Comparison of ENCODE assay signal across 9 cellular contexts in the genomic region with DNA sequence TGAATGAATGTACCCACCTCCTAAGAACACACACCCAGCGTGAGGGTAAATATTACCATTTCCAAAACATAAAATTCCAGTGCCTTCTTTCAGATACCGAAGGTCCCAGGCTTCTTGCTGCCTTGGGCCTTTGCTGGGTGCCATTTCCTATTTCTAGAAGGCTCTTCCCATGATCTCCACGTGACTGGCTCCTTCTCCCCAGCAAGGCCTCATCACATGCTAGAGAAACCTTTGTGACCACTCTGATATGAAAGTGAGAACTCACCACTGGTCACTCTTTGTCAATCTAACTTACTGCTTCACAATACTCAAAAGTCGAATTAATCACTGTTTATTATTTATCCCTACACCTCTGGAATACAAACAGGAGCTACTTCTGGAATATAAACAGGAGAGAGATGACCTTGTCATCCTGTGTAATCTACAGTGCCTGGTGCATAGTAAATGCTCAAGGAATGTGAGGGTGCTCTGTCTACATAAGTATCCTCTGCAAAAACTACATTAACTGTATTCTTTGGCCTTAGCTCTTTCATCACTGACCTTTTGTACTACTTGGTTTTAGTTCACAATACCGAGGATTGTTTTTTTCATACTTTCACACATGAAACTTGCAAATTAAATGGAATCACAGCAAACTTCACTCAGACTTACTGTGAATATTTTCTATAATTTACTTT. TPM values are rescaled to one million over a fixed set of nuclear protein-coding genes. Genes with fewer than 3 reads are reported as not detected.
DNase-seq lines count a peak whose midpoint lies in the region; ATAC-seq, FAIRE-seq and TF ChIP-seq lines count a peak whose summit lies in the region.
"Had no signal": no experiment of that assay in that cellular context is flagged by ENCODE, and none has a peak within 500 bp of the region (broad histone marks: within the 10 kb centered on the region; RNA-seq: fewer than 3 reads in every experiment).

No MANE protein-coding gene starts in this region.

- peaks cover 8% of the 10 kb centered on the region for H3K9me3 Mint-ChIP-seq in mesothelial cell of epicardium

- in situ Hi-C loops in K562 (cut with MboI): loop anchor here (25.0 kb wide), 1 partner anchor 1576 kb away; no protein-coding TSS in a partner anchor

- H3K27me3 ChIP-seq in HCT116 (ENCODE audit: insufficient read depth, low read length) (no peaks in the 10 kb centered on the region), K562 (ENCODE audit: control insufficient read depth in 2 of 2, insufficient read depth in 2 of 2, low read length in 2 of 2) (no peaks in the 10 kb centered on the region)

- H3K4me2 ChIP-seq in HCT116 (ENCODE audit: low read length) (peak overlapping the region; percentile 86), K562 (ENCODE audit: insufficient read depth, low read length) (peak overlapping the region; percentile 75)

- H3K9me3 ChIP-seq in HCT116 (ENCODE audit: control insufficient read depth in 1 of 2, insufficient read depth in 1 of 2, low read depth in 1 of 2, low read length in 2 of 2): no peaks in the 10 kb centered on the region
- H3K9me3 ChIP-seq in K562 (replicated peaks; ENCODE audit: control insufficient read depth, insufficient read depth, low read depth, low read length): no peaks in the 10 kb centered on the region

- no peak overlapping the region for H3K27ac ChIP-seq in HCT116 (ENCODE audit: low read depth, low read length)
- H3K27ac ChIP-seq in K562 (ENCODE audit: extremely low read depth, low read depth, low read length): peak overlapping the region; percentile 61

- no peaks in the 10 kb centered on the region for H3K9me1 ChIP-seq in K562 (ENCODE audit: control insufficient read depth, insufficient read depth, low read length)

- TF ChIP-seq CTCF in HCT116 (IDR thresholded peaks at IDR 0.05 in 2 of 3, conservative IDR thresholded peaks at IDR 0.05 in 1 of 3; ENCODE audit: borderline replicate concordance in 1 of 3, insufficient read depth in 1 of 3, low read depth in 2 of 3, low read length in 2 of 3) (no peak), K562 (IDR thresholded peaks at IDR 0.05 in 2 of 3, conservative IDR thresholded peaks at IDR 0.05 in 1 of 3; ENCODE audit: insufficient read depth in 2 of 3, low read depth in 1 of 3, low read length in 3 of 3) (no peak), mesothelial cell of epicardium (IDR thresholded peaks at IDR 0.05; ENCODE audit: unreplicated experiment) (no peak)

- no peak for TF ChIP-seq RAD21 in HCT116 (IDR thresholded peaks at IDR 0.05; ENCODE audit: low read depth)
- TF ChIP-seq RAD21 in K562 (CRISPR knock-in tag; conservative IDR thresholded peaks at IDR 0.05 in 1 of 2, IDR thresholded peaks at IDR 0.05 in 1 of 2): no peak

- H2AFZ ChIP-seq in HCT116 (ENCODE audit: low read depth, low read length, poor library complexity, severe bottlenecking) (no peak overlapping the region), K562 (ENCODE audit: low read depth, low read length) (peak overlapping the region; percentile 36)

- H3K4me3 ChIP-seq in HCT116 (replicated peaks in 1 of 2; ENCODE audit: low read depth in 1 of 2, low read length in 2 of 2): no peak overlapping the region
- peak overlapping the region; percentile 77 for H3K4me3 ChIP-seq in K562

- RAD21 ChIA-PET in HCT116 (lab: Charles Lee; ENCODE audit: low non-redundant PET in 1 of 2, low total read pairs in 2 of 2, uncharacterized antibody in 2 of 2, unreplicated experiment in 2 of 2): no interaction called here

- H3K79me2 ChIP-seq in HCT116 (ENCODE audit: insufficient read depth, low read length) (peaks cover 55% of the 10 kb centered on the region), K562 (ENCODE audit: control insufficient read depth, insufficient read depth, low read length) (peaks cover 64% of the 10 kb centered on the region)

- H3K36me3 ChIP-seq in HCT116 (ENCODE audit: control insufficient read depth in 1 of 2, insufficient read depth in 2 of 2, low read length in 2 of 2): no peaks in the 10 kb centered on the region
- peaks cover 7% of the 10 kb centered on the region; the same call in 2 of the 3 replicates for H3K36me3 ChIP-seq in K562 (ENCODE audit: control insufficient read depth, insufficient read depth, low read length)

- H3K27ac Mint-ChIP-seq in mesothelial cell of epicardium: peak overlapping the region; percentile 75

- CTCF ChIA-PET in HCT116 (lab: Charles Lee) (no interaction called here), K562 (lab: Yijun Ruan, JAX; ENCODE audit: low intra/inter-chr PET ratio) (no interaction called here)

- H4K20me1 ChIP-seq in HCT116 (ENCODE audit: insufficient read depth) (no peaks in the 10 kb centered on the region; the same call in 1 of the 2 replicates), K562 (replicated peaks; ENCODE audit: control insufficient read depth, insufficient read depth, low read length) (no peaks in the 10 kb centered on the region; the same call in 1 of the 2 replicates)

- FAIRE-seq in K562 (lab: Jason Lieb, UNC): peak; percentile 15
- no peak for FAIRE-seq in HTR-8/SVneo (lab: Jason Lieb, UNC)

- H3K9ac ChIP-seq in HCT116 (ENCODE audit: low read length) (no peak overlapping the region), K562 (ENCODE audit: insufficient read depth in 1 of 2, low read depth in 2 of 2, low read length in 2 of 2) (peak overlapping the region; percentile 30 to 73; a peak in 3 of 4 replicates)

- peaks cover 6 to 18% of the 10 kb centered on the region in 2 experiments for H3K4me1 ChIP-seq in HCT116 (ENCODE audit: control insufficient read depth in 1 of 2, insufficient read depth in 2 of 2, low read length in 2 of 2)
- H3K4me1 ChIP-seq in K562 (replicated peaks in 1 of 2; ENCODE audit: control insufficient read depth in 2 of 2, insufficient read depth in 2 of 2, low read length in 2 of 2): peaks cover 0 to 14% of the 10 kb centered on the region in 2 experiments; a peak in 3 of 5 replicates

- POLR2A ChIA-PET in HCT116 (lab: Charles Lee): no interaction called here
- POLR2A ChIA-PET in K562 (lab: Yijun Ruan, JAX): no interaction called here

- H3K36me3 Mint-ChIP-seq in mesothelial cell of epicardium: peaks cover 20% of the 10 kb centered on the region

- H3K4me1 Mint-ChIP-seq in mesothelial cell of epicardium: peaks cover 30% of the 10 kb centered on the region

- no TSS peak for BruUV-seq in HCT116 (replicated peaks; lab: Mats Ljungman, UMichigan)
- BruUV-seq in K562 (replicated peaks; lab: Mats Ljungman, UMichigan): no TSS peak

- DNase-seq in AML-193 (lab: John Stamatoyannopoulos, UW) (peak; percentile 13 to 38), HCT116 (ENCODE audit: low read depth, low spot score) (no peak), K562 (ENCODE audit: extremely low read depth in 1 of 4, low spot score in 3 of 4) (peak in 2 of 4 experiments; percentile 24 to 51), mesothelial cell of epicardium (ENCODE audit: low spot score in 2 of 2, unreplicated experiment in 2 of 2) (no peak), SW 1271 (lab: John Stamatoyannopoulos, UW) (no peak), HTR-8/SVneo (ENCODE audit: insufficient read length, low spot score) (no peak)
- no peak for DNase-seq in activated CD4-positive, alpha-beta T cell treated with anti-CD3 and anti-CD28 coated beads, Interleukin-2, amount 50 U/mL, for 1 hour

- 21% methylated on average over 5 of the region's 5 CpGs for WGBS in K562 (ENCODE audit: insufficient coverage, low coverage, missing lambda C conversion rate)

- no peaks in the 10 kb centered on the region for H3K9me2 ChIP-seq in HCT116 (ENCODE audit: insufficient read depth)

- ATAC-seq in HCT116 (no peak), K562 (0 out of 3 replicates have a peak, but pooled peaks have one; percentile 6), HG02623 (IDR thresholded peaks at IDR 0.05; ENCODE audit: unreplicated experiment) (no peak)

- H3K4me3 Mint-ChIP-seq in mesothelial cell of epicardium: peak overlapping the region; percentile 82

- peaks cover 9% of the 10 kb centered on the region for H3K27me3 Mint-ChIP-seq in mesothelial cell of epicardium (ENCODE audit: low read depth)

- TF ChIP-seq POLR2A in HCT116 (IDR thresholded peaks at IDR 0.05; ENCODE audit: borderline replicate concordance, extremely low read depth, insufficient read depth, insufficient read length) (no peak), K562 (conservative IDR thresholded peaks at IDR 0.05) (no peak)

- intact Hi-C loops in HCT116 (cut with micrococcal nuclease): no loop called here
- intact Hi-C loops in K562 (cut with micrococcal nuclease): loop anchor here (5.0 kb wide), 1 partner anchor 301 kb away; a partner anchor contains a TSS

- TF ChIP-seq EP300 in K562 (IDR thresholded peaks at IDR 0.05; ENCODE audit: low read length): no peak

RNA-seq across cellular contexts. Expression of a gene that starts 1.6 kb away (rescaled TPM):
- total RNA-seq in HCT116 (2021; ENCODE audit: unreplicated experiment): 27.8 TPM
- polyA plus RNA-seq in HCT116 (2012): 15.5 and 16.3 TPM in 2 replicates
- total RNA-seq in K562 (2011; cell fraction: chromatin; rRNA removed; ENCODE audit: low replicate concordance): 15.2 and 26.2 TPM in 2 replicates
- 19.7 and 24.0 TPM in 2 replicates for total RNA-seq in K562 (2011; cell fraction: nucleolus; rRNA removed)
- total RNA-seq in K562 (2011; cell fraction: nucleoplasm; rRNA removed): 22.8 and 25.0 TPM in 2 replicates
- total RNA-seq in K562 (2014; rRNA removed): 15.5 and 22.5 TPM in 2 replicates
- 26.7 and 29.4 TPM in 2 replicates for total RNA-seq in K562 (2014; rRNA removed; fragmentation: Illumina TruSeq; extraction: Trizol)
- total RNA-seq in K562 (2015; rRNA removed; fragmentation: Illumina TruSeq; extraction: Trizol): 24.5 and 30.3 TPM in 2 replicates
- total RNA-seq in K562 (2021): 24.8 and 25.3 TPM in 2 replicates
- 29.0 and 34.4 TPM in 2 replicates for polyA plus RNA-seq in K562 (2011; rRNA removed)
- 7.0 and 11.7 TPM in 2 replicates for polyA plus RNA-seq in K562 (2011; cell fraction: cytosol; rRNA removed)
- 22.3 and 35.5 TPM in 2 replicates for polyA plus RNA-seq in K562 (2011; cell fraction: nucleus; rRNA removed)
- 19.6 and 23.8 TPM in 2 replicates for polyA plus RNA-seq in K562 (2012)
- polyA plus RNA-seq in K562 (2014; fragmentation: Illumina TruSeq; extraction: Trizol): 26.9 and 28.4 TPM in 2 replicates
- polyA plus RNA-seq in K562 (2014; fragmentation: Nextera tagmentation; extraction: Ambion mirVana): 10 to 100 TPM; 13.0 to 14.6 TPM
- polyA plus RNA-seq in K562 (2014; rRNA removed): 15.0 and 15.6 TPM in 2 replicates
- polyA minus RNA-seq in K562 (2011; rRNA and poly(A)+ RNA removed): 28.7 and 43.2 TPM in 2 replicates
- polyA minus RNA-seq in K562 (2011; cell fraction: cytosol; rRNA and poly(A)+ RNA removed): 7.3 and 13.3 TPM in 2 replicates
- 29.6 and 51.4 TPM in 2 replicates for polyA minus RNA-seq in K562 (2011; cell fraction: nucleus; rRNA and poly(A)+ RNA removed)
- total RNA-seq in mesothelial cell of epicardium: 46.9 to 48.1 TPM (median 47.9 TPM) in 3 replicates

RNA-seq across cellular contexts. Expression of a gene that starts 26.8 kb away (rescaled TPM):
- not detected for total RNA-seq in HCT116 (2021; ENCODE audit: unreplicated experiment)
- not detected in 2 replicates for polyA plus RNA-seq in HCT116 (2012)
- not detected in 2 replicates for total RNA-seq in K562 (2011; cell fraction: chromatin; rRNA removed; ENCODE audit: low replicate concordance)
- not detected in 2 replicates for total RNA-seq in K562 (2011; cell fraction: nucleolus; rRNA removed)
- not detected in 2 replicates for total RNA-seq in K562 (2011; cell fraction: nucleoplasm; rRNA removed)
- not detected in 2 replicates for total RNA-seq in K562 (2014; rRNA removed)
- total RNA-seq in K562 (2014; rRNA removed; fragmentation: Illumina TruSeq; extraction: Trizol): not detected in 2 replicates
- total RNA-seq in K562 (2015; rRNA removed; fragmentation: Illumina TruSeq; extraction: Trizol): not detected in 2 replicates
- not detected in 2 replicates for total RNA-seq in K562 (2021)
- not detected in 2 replicates for polyA plus RNA-seq in K562 (2011; rRNA removed)
- polyA plus RNA-seq in K562 (2011; cell fraction: cytosol; rRNA removed): not detected in 2 replicates
- polyA plus RNA-seq in K562 (2011; cell fraction: nucleus; rRNA removed): not detected in 2 replicates
- not detected in 2 replicates for polyA plus RNA-seq in K562 (2012)
- not detected in 2 replicates for polyA plus RNA-seq in K562 (2014; fragmentation: Illumina TruSeq; extraction: Trizol)
- polyA plus RNA-seq in K562 (2014; fragmentation: Nextera tagmentation; extraction: Ambion mirVana): not detected
- not detected in 2 replicates for polyA plus RNA-seq in K562 (2014; rRNA removed)
- not detected in 2 replicates for polyA minus RNA-seq in K562 (2011; rRNA and poly(A)+ RNA removed)
- polyA minus RNA-seq in K562 (2011; cell fraction: cytosol; rRNA and poly(A)+ RNA removed): not detected in 2 replicates
- not detected in 2 replicates for polyA minus RNA-seq in K562 (2011; cell fraction: nucleus; rRNA and poly(A)+ RNA removed)
- total RNA-seq in mesothelial cell of epicardium: not detected in 3 replicates
- total RNA-seq: dermis microvascular lymphatic vessel endothelial cell had no signal

RNA-seq across cellular contexts. Expression of a gene that starts 41.2 kb away (rescaled TPM):
- total RNA-seq in HCT116 (2021; ENCODE audit: unreplicated experiment): not detected
- polyA plus RNA-seq in HCT116 (2012): not detected in 2 replicates
- not detected in 2 replicates for total RNA-seq in K562 (2011; cell fraction: chromatin; rRNA removed; ENCODE audit: low replicate concordance)
- total RNA-seq in K562 (2011; cell fraction: nucleolus; rRNA removed): not detected in 2 replicates
- total RNA-seq in K562 (2011; cell fraction: nucleoplasm; rRNA removed): not detected in 2 replicates
- total RNA-seq in K562 (2014; rRNA removed): not detected in 2 replicates
- not detected in 2 replicates for total RNA-seq in K562 (2014; rRNA removed; fragmentation: Illumina TruSeq; extraction: Trizol)
- total RNA-seq in K562 (2015; rRNA removed; fragmentation: Illumina TruSeq; extraction: Trizol): not detected in 2 replicates
- total RNA-seq in K562 (2021): not detected in 2 replicates
- not detected in 2 replicates for polyA plus RNA-seq in K562 (2011; rRNA removed)
- not detected in 2 replicates for polyA plus RNA-seq in K562 (2011; cell fraction: cytosol; rRNA removed)
- not detected in 2 replicates for polyA plus RNA-seq in K562 (2011; cell fraction: nucleus; rRNA removed)
- not detected in 2 replicates for polyA plus RNA-seq in K562 (2012)
- not detected in 2 replicates for polyA plus RNA-seq in K562 (2014; fragmentation: Illumina TruSeq; extraction: Trizol)
- polyA plus RNA-seq in K562 (2014; fragmentation: Nextera tagmentation; extraction: Ambion mirVana): not detected
- not detected in 2 replicates for polyA plus RNA-seq in K562 (2014; rRNA removed)
- not detected in 2 replicates for polyA minus RNA-seq in K562 (2011; rRNA and poly(A)+ RNA removed)
- polyA minus RNA-seq in K562 (2011; cell fraction: cytosol; rRNA and poly(A)+ RNA removed): not detected in 2 replicates
- polyA minus RNA-seq in K562 (2011; cell fraction: nucleus; rRNA and poly(A)+ RNA removed): not detected in 2 replicates
- not detected in 3 replicates for total RNA-seq in mesothelial cell of epicardium
- total RNA-seq: dermis microvascular lymphatic vessel endothelial cell had no signal

RNA-seq across cellular contexts. Expression of a gene that starts 58.8 kb away (rescaled TPM):
- total RNA-seq in HCT116 (2021; ENCODE audit: unreplicated experiment) (not detected), K562 (2014; rRNA removed) (not detected in 2 replicates), K562 (2014; rRNA removed; fragmentation: Illumina TruSeq; extraction: Trizol) (not detected in 2 replicates), K562 (2015; rRNA removed; fragmentation: Illumina TruSeq; extraction: Trizol) (not detected in 2 replicates), K562 (2021) (not detected in 2 replicates), mesothelial cell of epicardium (not detected in 3 replicates)
- polyA plus RNA-seq in HCT116 (2012): not detected in 2 replicates
- not detected in 2 replicates for total RNA-seq in K562 (2011; cell fraction: chromatin; rRNA removed; ENCODE audit: low replicate concordance)
- not detected in 2 replicates for total RNA-seq in K562 (2011; cell fraction: nucleolus; rRNA removed)
- total RNA-seq in K562 (2011; cell fraction: nucleoplasm; rRNA removed): not detected in 2 replicates
- polyA plus RNA-seq in K562 (2011; rRNA removed) (not detected in 2 replicates), K562 (2014; fragmentation: Illumina TruSeq; extraction: Trizol) (not detected in 2 replicates), K562 (2014; fragmentation: Nextera tagmentation; extraction: Ambion mirVana) (not detected), K562 (2014; rRNA removed) (not detected in 2 replicates)
- not detected in 2 replicates for polyA plus RNA-seq in K562 (2011; cell fraction: cytosol; rRNA removed)
- not detected in 2 replicates for polyA plus RNA-seq in K562 (2011; cell fraction: nucleus; rRNA removed)
- polyA plus RNA-seq in K562 (2012): not detected in 2 replicates
- not detected in 2 replicates for polyA minus RNA-seq in K562 (2011; rRNA and poly(A)+ RNA removed)
- not detected in 2 replicates for polyA minus RNA-seq in K562 (2011; cell fraction: cytosol; rRNA and poly(A)+ RNA removed)
- polyA minus RNA-seq in K562 (2011; cell fraction: nucleus; rRNA and poly(A)+ RNA removed): not detected in 2 replicates
- total RNA-seq: dermis microvascular lymphatic vessel endothelial cell had no signal

Comparison
In these comparisons a context has a peak if more than half of its experiments do, and no peak if none do; other contexts are left out.
1. DNase-seq: peak in AML-193 (2 of 2); none in HCT116 (single experiment), mesothelial cell of epicardium (0 of 2), SW 1271 (0 of 2), activated CD4-positive, alpha-beta T cell treated with anti-CD3 and anti-CD28 coated beads, Interleukin-2, amount 50 U/mL, for 1 hour (single experiment) and HTR-8/SVneo (single experiment).